In genomic region chr9:129626079-129626943, GRCh38 we compare ENCODE assay signal across 8 cellular contexts. TPM values are rescaled to one million over a fixed set of nuclear protein-coding genes. Genes with fewer than 3 reads are reported as not detected.
DNase-seq lines count a peak whose midpoint lies in the region; ATAC-seq and TF ChIP-seq lines count a peak whose summit lies in the region.

A gene with protein sequence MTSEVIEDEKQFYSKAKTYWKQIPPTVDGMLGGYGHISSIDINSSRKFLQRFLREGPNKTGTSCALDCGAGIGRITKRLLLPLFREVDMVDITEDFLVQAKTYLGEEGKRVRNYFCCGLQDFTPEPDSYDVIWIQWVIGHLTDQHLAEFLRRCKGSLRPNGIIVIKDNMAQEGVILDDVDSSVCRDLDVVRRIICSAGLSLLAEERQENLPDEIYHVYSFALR (plus strand): TSS chr9:129626163. CDS start chr9:129632704, 6,541 bp downstream.

- TF ChIP-seq CTCF in heart left ventricle (IDR thresholded peaks at IDR 0.05) (no peak), upper lobe of right lung (IDR thresholded peaks at IDR 0.05) (no peak)

- H3K9ac ChIP-seq in adipocyte (ENCODE audit: low read length) = peak within 1 kb of the TSS; percentile 93

- peaks cover 60 to 66% (median 62%) of the 10 kb centered on the region in 3 donors for H3K4me1 Mint-ChIP-seq in T-cell

- H3K9me3 ChIP-seq in adipocyte (ENCODE audit: control insufficient read depth, low read length) (no peaks in the 10 kb centered on the region), heart left ventricle (no peaks in the 10 kb centered on the region), upper lobe of right lung (no peaks in the 10 kb centered on the region)

- H3K27ac ChIP-seq in heart left ventricle (peak within 1 kb of the TSS; percentile 60 to 98 (median 94)), upper lobe of right lung (peak within 1 kb of the TSS; percentile 96)

- H3K27me3 Mint-ChIP-seq in T-cell = peaks cover 9 to 20% of the 10 kb centered on the region in 2 donors

- peak; percentile 88 for TF ChIP-seq POLR2A in GM10847 (IDR thresholded peaks at IDR 0.05; ENCODE audit: extremely low read depth, insufficient read length)
- TF ChIP-seq POLR2A in heart left ventricle (IDR thresholded peaks at IDR 0.05) = peak; percentile 79 to 96

- DNase-seq in NCI-H1092 (lab: John Stamatoyannopoulos, UW) (peak; percentile 60), T-cell (peak; percentile 72 to 95 (median 87)), adipocyte (ENCODE audit: low read depth) (peak; percentile 95), heart left ventricle (peak; percentile 86 to 95 (median 91)), posterior vena cava (ENCODE audit: low spot score) (peak; percentile 97), upper lobe of right lung (peak; percentile 94)

- POLR2A ChIA-PET in T-cell (lab: Charles Lee) = interaction anchor here (0.6 to 1.3 kb wide), 6 partner anchors 78 to 703 kb away, joined by 3 to 6 read pairs (median 4); no protein-coding TSS in a partner anchor

- peak within 1 kb of the TSS; percentile 84 to 98 (median 85) for H3K4me3 Mint-ChIP-seq in T-cell

- H3K9me3 Mint-ChIP-seq in T-cell = no peaks in the 10 kb centered on the region

- CTCF ChIA-PET in T-cell (lab: Charles Lee) = interaction anchor here (0.6 to 4.8 kb wide), 12 partner anchors 14 to 502 kb away, joined by 3 to 45 read pairs (median 4); partner anchors contain the start of gene IER5L (in 1 of the 2)

- H3K27ac Mint-ChIP-seq in T-cell = peak within 1 kb of the TSS; percentile 90 to 91

- WGBS in heart left ventricle, 4 donors = 0 to 1% (median 1%) methylated on average over 40 to 67 of the region's 67 CpGs

- intact Hi-C loops in heart left ventricle (cut with DNase I) (loop anchor here in 1 of 10 donors (5.0 kb wide), 1 partner anchor 494 kb away; no protein-coding TSS in a partner anchor), posterior vena cava (cut with DNase I) (no loop called here), upper lobe of right lung (cut with DNase I) (no loop called here)

- H3K4me3 ChIP-seq in adipocyte (ENCODE audit: low read length) = peak within 1 kb of the TSS; percentile 91
- peak within 1 kb of the TSS; percentile 64 to 85 (median 72) for H3K4me3 ChIP-seq in heart left ventricle
- H3K4me3 ChIP-seq in upper lobe of right lung = peak within 1 kb of the TSS; percentile 93

- peaks cover 3% of the 10 kb centered on the region for H3K36me3 Mint-ChIP-seq in T-cell

- H3K27me3 ChIP-seq in adipocyte (replicated peaks; ENCODE audit: control insufficient read depth, insufficient read depth, low read length) (no peaks in the 10 kb centered on the region), heart left ventricle (peaks cover 0 to 2% (median 0%) of the 10 kb centered on the region in 9 donors), upper lobe of right lung (no peaks in the 10 kb centered on the region)

- ATAC-seq in HG02588 (IDR thresholded peaks at IDR 0.05; ENCODE audit: unreplicated experiment) (peak; percentile 71), T-cell (replicated peaks in 1 of 4) (peak; percentile 80 to 86 (median 84)), heart left ventricle (peak; percentile 79 to 94 (median 92)), upper lobe of right lung (peak; percentile 96)

- peaks cover 42% of the 10 kb centered on the region for H3K4me1 ChIP-seq in adipocyte (ENCODE audit: control insufficient read depth, insufficient read depth, low read length)
- H3K4me1 ChIP-seq in heart left ventricle = peaks cover 16 to 67% (median 48%) of the 10 kb centered on the region in 12 donors
- peaks cover 46% of the 10 kb centered on the region for H3K4me1 ChIP-seq in upper lobe of right lung

- H3K36me3 ChIP-seq in adipocyte (ENCODE audit: control insufficient read depth, insufficient read depth, low read length, severe bottlenecking) = no peaks in the 10 kb centered on the region
- H3K36me3 ChIP-seq in heart left ventricle = peaks cover 0 to 6% (median 0%) of the 10 kb centered on the region in 9 donors
- H3K36me3 ChIP-seq in upper lobe of right lung = no peaks in the 10 kb centered on the region

RNA-seq across cellular contexts. Expression of the gene that starts here (rescaled TPM):
- total RNA-seq in T-cell (10 to 100 TPM; 31.0 to 45.0 (median 40.3) TPM), heart left ventricle (10 to 100 TPM; 39.0 to 76.7 (median 56.0) TPM), posterior vena cava (10 to 100 TPM; 22.7 to 25.6 TPM), upper lobe of right lung (25.6 TPM)
- polyA plus RNA-seq in heart left ventricle = 100 to 1,000 TPM in 1 of 2 donors, 10 to 100 TPM in 1; 87.7 to 111 TPM

Comparison
In these comparisons a context has a peak if more than half of its experiments do, and no peak if none do; other contexts are left out.
1. Peak in every context shown above with its lines: DNase-seq, ATAC-seq, H3K4me3 ChIP-seq and H3K27ac ChIP-seq.